ENCODE assay signal across 8 cellular contexts in the genomic region with DNA sequence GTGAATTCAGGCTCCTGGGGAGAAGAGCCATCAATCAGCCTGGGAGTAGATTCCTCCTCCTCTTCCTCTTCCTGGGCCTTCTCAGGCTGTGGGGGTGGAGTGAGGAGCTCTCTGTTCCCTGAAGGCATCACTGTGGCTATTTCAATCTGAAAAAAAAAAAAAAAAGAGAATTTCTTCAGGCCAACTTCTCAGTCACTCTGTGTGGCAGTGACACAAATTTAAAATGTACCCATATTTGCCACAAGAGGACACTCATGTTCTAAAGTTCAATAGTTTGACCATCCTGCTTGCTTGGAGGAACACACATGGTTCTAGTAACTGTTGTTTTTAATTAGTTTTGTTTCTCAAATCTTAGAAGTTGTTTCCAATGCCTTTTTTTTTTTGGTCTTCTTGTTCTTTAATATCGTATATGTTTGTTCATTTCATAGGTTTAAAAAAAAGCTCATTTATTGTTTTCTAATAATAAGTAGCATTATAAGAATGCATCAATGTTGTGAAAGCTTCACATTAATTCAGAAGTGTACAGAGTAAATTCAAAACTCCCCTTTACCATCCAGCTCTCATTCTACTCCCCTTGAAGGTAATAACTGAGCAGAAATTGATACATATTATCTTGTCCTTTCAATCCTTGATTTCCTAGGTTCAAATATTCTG.
DNase-seq lines count a peak whose midpoint lies in the region; ATAC-seq and FAIRE-seq lines count a peak whose summit lies in the region.

No MANE protein-coding gene starts in this region.

- peak; percentile 83 for ATAC-seq in GM19023 (IDR thresholded peaks at IDR 0.05; ENCODE audit: unreplicated experiment)
- ATAC-seq in HG03175 (IDR thresholded peaks at IDR 0.05; ENCODE audit: unreplicated experiment), result peak; percentile 87

- DNase-seq in COLO829 (ENCODE audit: low spot score) (peak; percentile 60), NCI-H748 treated with DMSO at 0.1 percent for 48 hours (lab: John Stamatoyannopoulos, UW) (peak; percentile 4), medulla oblongata (ENCODE audit: extremely low spot score) (peak; percentile 51), DMS79 treated with DMSO at 0.1 percent for 48 hours (lab: John Stamatoyannopoulos, UW) (no peak)
- no peak for DNase-seq in activated naive CD4-positive, alpha-beta T cell treated with Interleukin-2 at 50 U/mL for 16 hours

- peak; percentile 68 for FAIRE-seq in colon (lab: Jason Lieb, UNC)

Comparison
In these comparisons a context has a peak if more than half of its experiments do, and no peak if none do; other contexts are left out.
1. DNase-seq: peak in COLO829 (single experiment), NCI-H748 treated with DMSO at 0.1 percent for 48 hours (single experiment) and medulla oblongata (single experiment); none in DMS79 treated with DMSO at 0.1 percent for 48 hours (single experiment) and activated naive CD4-positive, alpha-beta T cell treated with Interleukin-2 at 50 U/mL for 16 hours (single experiment).